Comparison of ENCODE assay signal across 19 cellular contexts in genomic region chr4:53307210-53307609, GRCh38. TPM values are rescaled to one million over a fixed set of nuclear protein-coding genes. Genes with fewer than 3 reads are reported as not detected.
DNase-seq lines count a peak whose midpoint lies in the region; ATAC-seq, FAIRE-seq and TF ChIP-seq lines count a peak whose summit lies in the region.
"Had no signal": no experiment of that assay in that cellular context is flagged by ENCODE, and none has a peak within 500 bp of the region (broad histone marks: within the 10 kb centered on the region; RNA-seq: fewer than 3 reads in every experiment).

No MANE protein-coding gene starts in this region.

- no peak for DNase-seq in astrocyte (ENCODE audit: low read depth)
- no peak for DNase-seq in HCEC 1CT
- DNase-seq in T-helper 2 cell: no peak
- DNase-seq: COR-L47, H9, NCI-H1105, NCI-H1694 treated with DMSO at 0.1 percent for 48 hours, NCI-H2171, NCI-H774 had no signal

- H3K36me3 ChIP-seq in astrocyte (ENCODE audit: insufficient read depth, low read length): no peaks in the 10 kb centered on the region

- H3K4me2 ChIP-seq in astrocyte (ENCODE audit: low read length): peak overlapping the region; percentile 65
- H3K4me2 ChIP-seq: KMS-11 had no signal

- no peak overlapping the region for H3K9ac ChIP-seq in astrocyte (ENCODE audit: low read length)
- H3K9ac ChIP-seq: KMS-11 had no signal

- H3K4me1 Mint-ChIP-seq in astrocyte (ENCODE audit: low read depth, unreplicated experiment): no peaks in the 10 kb centered on the region
- H3K4me1 Mint-ChIP-seq in activated T-helper 17 cell treated with anti-CD3 and anti-CD28 coated beads, Interleukin-2, amount 50 U/mL, for 72 hours: no peaks in the 10 kb centered on the region

- H3K9me3 ChIP-seq in astrocyte (ENCODE audit: insufficient read depth, low read depth, low read length): no peaks in the 10 kb centered on the region

- H3K27ac ChIP-seq in astrocyte (ENCODE audit: low read depth, low read length): no peak overlapping the region
- peak overlapping the region in 11 of 21 experiments; percentile 10 to 82 (median 40) for H3K27ac ChIP-seq in skin epidermis
- H3K27ac ChIP-seq: C4-2B, KMS-11 had no signal

- H3K9me3 Mint-ChIP-seq in astrocyte (ENCODE audit: unreplicated experiment): peaks cover 12% of the 10 kb centered on the region
- peaks cover 16% of the 10 kb centered on the region for H3K9me3 Mint-ChIP-seq in activated T-helper 17 cell treated with anti-CD3 and anti-CD28 coated beads, Interleukin-2, amount 50 U/mL, for 72 hours

- H3K27me3 ChIP-seq in astrocyte (ENCODE audit: insufficient read depth, low read length): no peaks in the 10 kb centered on the region

- H2AFZ ChIP-seq in astrocyte (ENCODE audit: low read depth, low read length): no peak overlapping the region

- no peaks in the 10 kb centered on the region for H4K20me1 ChIP-seq in astrocyte (ENCODE audit: insufficient read depth, low read length)

- ATAC-seq in GM19463 (IDR thresholded peaks at IDR 0.05; ENCODE audit: unreplicated experiment) (peak; percentile 16), HG02852 (IDR thresholded peaks at IDR 0.05; ENCODE audit: unreplicated experiment) (peak; percentile 4), HG02885 (IDR thresholded peaks at IDR 0.05; ENCODE audit: poor library complexity, unreplicated experiment) (no peak)
- no peak for ATAC-seq in activated T-helper 17 cell treated with anti-CD3 and anti-CD28 coated beads, Interleukin-2, amount 50 U/mL, for 72 hours (replicated peaks)
- ATAC-seq: Panc1, Right ventricle myocardium inferior had no signal

- no peaks in the 10 kb centered on the region for H3K79me2 ChIP-seq in astrocyte (ENCODE audit: insufficient read depth, low read length)

- TF ChIP-seq CTCF in astrocyte (IDR thresholded peaks at IDR 0.05; ENCODE audit: insufficient read depth, low read depth, low read length): no peak

- H3K27me3 Mint-ChIP-seq in astrocyte (ENCODE audit: low read depth, unreplicated experiment): no peaks in the 10 kb centered on the region
- no peaks in the 10 kb centered on the region for H3K27me3 Mint-ChIP-seq in activated T-helper 17 cell treated with anti-CD3 and anti-CD28 coated beads, Interleukin-2, amount 50 U/mL, for 72 hours

- H3K27ac Mint-ChIP-seq in astrocyte (ENCODE audit: unreplicated experiment): no peak overlapping the region
- H3K27ac Mint-ChIP-seq in activated T-helper 17 cell treated with anti-CD3 and anti-CD28 coated beads, Interleukin-2, amount 50 U/mL, for 72 hours: no peak overlapping the region
- H3K27ac Mint-ChIP-seq: H9; T-helper 1 cell treated with Interleukin-12 subunit alpha and Interleukin-12 subunit beta and Interleukin-4 antibody, amounts not matched to agents 30 μg/mL and 1 μg/mL, for 36 hours had no signal

- peaks cover 7% of the 10 kb centered on the region for H3K4me1 ChIP-seq in astrocyte (ENCODE audit: insufficient read depth, low read length)

- no peak overlapping the region for H3K4me3 ChIP-seq in astrocyte (ENCODE audit: insufficient read depth, low read depth, low read length)
- no peak overlapping the region for H3K4me3 ChIP-seq in skin epidermis

- no peak overlapping the region for H3K4me3 Mint-ChIP-seq in astrocyte (ENCODE audit: unreplicated experiment)
- H3K4me3 Mint-ChIP-seq in activated T-helper 17 cell treated with anti-CD3 and anti-CD28 coated beads, Interleukin-2, amount 50 U/mL, for 72 hours: no peak overlapping the region
- H3K4me3 Mint-ChIP-seq: H9; T-helper 1 cell treated with Interleukin-12 subunit alpha and Interleukin-12 subunit beta and Interleukin-4 antibody, amounts not matched to agents 30 μg/mL and 1 μg/mL, for 36 hours had no signal

- H3K36me3 Mint-ChIP-seq in astrocyte (ENCODE audit: low read depth, unreplicated experiment): peaks cover 15% of the 10 kb centered on the region
- H3K36me3 Mint-ChIP-seq in activated T-helper 17 cell treated with anti-CD3 and anti-CD28 coated beads, Interleukin-2, amount 50 U/mL, for 72 hours (ENCODE audit: low read depth): peaks cover 68% of the 10 kb centered on the region

- FAIRE-seq in astrocyte (lab: Jason Lieb, UNC): no peak

RNA-seq across cellular contexts. Expression of gene SCFD2, which starts 58.7 kb away (rescaled TPM):
- total RNA-seq in astrocyte: 11.9 and 13.9 TPM in 2 replicates
- total RNA-seq in activated T-helper 17 cell treated with anti-CD3 and anti-CD28 coated beads, Interleukin-2, amount 50 U/mL, for 72 hours: 10 to 100 TPM; 16.8 to 30.5 TPM

Comparison
In these comparisons a context has a peak if more than half of its experiments do, and no peak if none do; other contexts are left out.
1. ATAC-seq: peak in GM19463 (single experiment) and HG02852 (single experiment); none in HG02885 (single experiment) and activated T-helper 17 cell treated with anti-CD3 and anti-CD28 coated beads, Interleukin-2, amount 50 U/mL, for 72 hours (single experiment).